ENCODE assay signal across 1 cellular context in the genomic region with DNA sequence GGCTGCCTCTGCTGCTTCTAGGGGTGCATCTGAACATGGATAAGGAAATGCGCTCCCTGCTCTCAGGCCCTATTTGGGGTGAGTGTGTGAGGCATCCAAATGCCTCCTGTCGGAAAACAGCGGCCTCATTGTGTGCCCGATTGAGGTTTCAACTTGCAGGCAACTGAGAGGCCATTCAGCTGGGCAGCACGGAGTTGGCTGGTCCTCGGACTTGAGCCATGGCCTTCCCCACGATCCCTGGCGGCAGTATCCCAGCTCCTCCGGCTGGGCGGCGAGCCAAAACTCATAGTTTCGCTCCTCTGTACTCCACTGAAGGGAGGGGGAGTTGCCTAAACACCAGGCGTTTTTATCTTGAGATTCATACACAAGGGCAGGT.
TF ChIP-seq lines count a peak whose summit lies in the region.

No MANE protein-coding gene starts in this region.

TF ChIP-seq in WTC11, 78 proteins besides CTCF, POLR2A, EP300 and RAD21 (continued from another document):
- TF ChIP-seq ZNF219 (CRISPR knock-in tag; IDR thresholded peaks at IDR 0.05; ENCODE audit: borderline replicate concordance) (no peak), ZNF671 (CRISPR knock-in tag; IDR thresholded peaks at IDR 0.05) (no peak), GABPB1 (CRISPR knock-in tag; IDR thresholded peaks at IDR 0.05) (no peak), JAZF1 (CRISPR knock-in tag; IDR thresholded peaks at IDR 0.05) (no peak), ZNF232 (CRISPR knock-in tag; IDR thresholded peaks at IDR 0.05) (no peak), ZNF423 (CRISPR knock-in tag; IDR thresholded peaks at IDR 0.05) (no peak), GRHL2 (CRISPR knock-in tag; IDR thresholded peaks at IDR 0.05; ENCODE audit: insufficient replicate concordance, severe bottlenecking) (no peak), SMAD4 (CRISPR knock-in tag; IDR thresholded peaks at IDR 0.05) (no peak), MYBL2 (CRISPR knock-in tag; IDR thresholded peaks at IDR 0.05) (no peak), FOXK1 (CRISPR knock-in tag; IDR thresholded peaks at IDR 0.05) (no peak), RELA (CRISPR knock-in tag; IDR thresholded peaks at IDR 0.05; ENCODE audit: borderline replicate concordance) (no peak)
- TF ChIP-seq, protein P1, sequence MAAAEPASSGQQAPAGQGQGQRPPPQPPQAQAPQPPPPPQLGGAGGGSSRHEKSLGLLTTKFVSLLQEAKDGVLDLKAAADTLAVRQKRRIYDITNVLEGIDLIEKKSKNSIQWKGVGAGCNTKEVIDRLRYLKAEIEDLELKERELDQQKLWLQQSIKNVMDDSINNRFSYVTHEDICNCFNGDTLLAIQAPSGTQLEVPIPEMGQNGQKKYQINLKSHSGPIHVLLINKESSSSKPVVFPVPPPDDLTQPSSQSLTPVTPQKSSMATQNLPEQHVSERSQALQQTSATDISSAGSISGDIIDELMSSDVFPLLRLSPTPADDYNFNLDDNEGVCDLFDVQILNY (CRISPR knock-in tag; IDR thresholded peaks at IDR 0.05): no peak
- TF ChIP-seq, protein P2, sequence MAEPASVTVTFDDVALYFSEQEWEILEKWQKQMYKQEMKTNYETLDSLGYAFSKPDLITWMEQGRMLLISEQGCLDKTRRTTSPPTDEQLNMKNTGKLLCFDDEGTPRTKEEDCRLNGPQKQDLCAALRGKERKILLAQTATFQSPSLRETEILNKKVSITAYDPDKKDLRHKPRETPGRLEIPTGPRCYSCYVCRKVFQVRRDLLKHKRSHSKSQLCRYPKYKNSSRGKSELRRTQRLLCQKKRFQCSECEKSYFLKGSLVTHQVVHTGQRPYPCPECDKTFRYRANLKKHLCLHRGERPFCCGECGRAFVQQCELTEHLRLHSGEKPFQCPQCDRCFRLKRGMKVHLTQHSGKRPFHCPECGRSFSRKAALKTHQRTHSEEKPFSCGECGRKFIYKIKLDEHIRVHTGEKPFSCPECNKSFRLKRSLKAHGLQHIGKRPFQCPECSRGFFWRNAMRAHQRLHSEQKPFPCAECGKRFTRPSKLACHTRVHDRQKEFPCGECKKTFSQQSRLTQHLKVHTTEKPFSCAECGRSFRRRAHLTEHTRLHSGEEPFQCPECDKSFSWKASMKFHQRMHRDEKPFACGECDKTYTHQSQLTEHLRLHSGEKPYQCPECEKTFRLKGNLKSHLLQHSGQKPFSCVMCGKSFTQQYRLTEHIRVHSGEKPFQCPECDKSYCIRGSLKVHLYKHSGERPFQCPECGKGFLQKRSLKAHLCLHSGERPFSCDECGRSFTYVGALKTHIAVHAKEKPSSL (CRISPR knock-in tag; conservative IDR thresholded peaks at IDR 0.05): no peak
- TF ChIP-seq, protein P3, sequence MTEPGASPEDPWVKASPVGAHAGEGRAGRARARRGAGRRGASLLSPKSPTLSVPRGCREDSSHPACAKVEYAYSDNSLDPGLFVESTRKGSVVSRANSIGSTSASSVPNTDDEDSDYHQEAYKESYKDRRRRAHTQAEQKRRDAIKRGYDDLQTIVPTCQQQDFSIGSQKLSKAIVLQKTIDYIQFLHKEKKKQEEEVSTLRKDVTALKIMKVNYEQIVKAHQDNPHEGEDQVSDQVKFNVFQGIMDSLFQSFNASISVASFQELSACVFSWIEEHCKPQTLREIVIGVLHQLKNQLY (CRISPR knock-in tag; IDR thresholded peaks at IDR 0.05): no peak
